Comparison of ENCODE assay signal across 14 cellular contexts in the genomic region with DNA sequence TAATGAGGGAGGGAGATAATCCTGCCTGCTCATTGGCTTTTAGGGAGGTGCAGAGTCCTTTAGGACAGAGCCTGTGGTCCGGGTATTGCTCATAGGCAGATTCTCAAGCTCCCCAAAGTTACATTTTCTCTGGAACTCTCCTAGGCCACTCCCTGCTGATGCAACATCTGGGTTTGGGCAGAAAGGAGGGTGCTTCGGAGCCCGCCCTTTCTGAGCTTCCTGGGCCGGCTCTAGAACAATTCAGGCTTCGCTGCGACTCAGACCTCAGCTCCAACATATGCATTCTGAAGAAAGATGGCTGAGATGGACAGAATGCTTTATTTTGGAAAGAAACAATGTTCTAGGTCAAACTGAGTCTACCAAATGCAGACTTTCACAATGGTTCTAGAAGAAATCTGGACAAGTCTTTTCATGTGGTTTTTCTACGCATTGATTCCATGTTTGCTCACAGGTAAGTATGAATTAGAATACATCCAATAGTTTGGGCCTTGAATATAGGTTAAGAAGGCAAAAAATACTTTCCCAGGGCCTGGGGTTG. TPM values are rescaled to one million over a fixed set of nuclear protein-coding genes. Genes with fewer than 3 reads are reported as not detected.
A peak's percentile ranks its signal among the peaks of the same experiment; 100 is the strongest.
DNase-seq lines count a peak whose midpoint lies in the region; ATAC-seq and TF ChIP-seq lines count a peak whose summit lies in the region.
"Had no signal": no experiment of that assay in that cellular context is flagged by ENCODE, and none has a peak within 500 bp of the region (broad histone marks: within the 10 kb centered on the region; RNA-seq: fewer than 3 reads in every experiment).

IL20RB (plus strand) TSS at position 233 of the 538 bp plus-strand sequence; CDS start at position 364, 131 bp downstream.

- no peak within 1 kb of the TSS for H3K9ac ChIP-seq in HUES48 (ENCODE audit: low read depth, low read length)

- H3K4me1 ChIP-seq in HUES48 (ENCODE audit: control insufficient read depth, insufficient read depth, low read length) = peaks cover 6% of the 10 kb centered on the region; the same call in 1 of the 2 replicates
- H3K4me1 ChIP-seq: psoas muscle, testis had no signal

- no peak for TF ChIP-seq CTCF in BJ (IDR thresholded peaks at IDR 0.05; ENCODE audit: insufficient read depth, low read depth, low read length)
- no peak for TF ChIP-seq CTCF in lower leg skin (IDR thresholded peaks at IDR 0.05)

- H3K27ac ChIP-seq in HUES48 (ENCODE audit: low read depth, low read length) = peak within 1 kb of the TSS; percentile 36
- H3K27ac ChIP-seq: brain microvascular endothelial cell, psoas muscle, testis had no signal

- POLR2A ChIA-PET in BJ (lab: Charles Lee) = interaction anchor here (0.8 kb wide), 1 partner anchor 24 kb away, joined by 3 read pairs; no protein-coding TSS in a partner anchor

- no peak for ATAC-seq in GM21723 (IDR thresholded peaks at IDR 0.05; ENCODE audit: unreplicated experiment)

- CTCF ChIA-PET in BJ (lab: Yijun Ruan, JAX) = interaction anchor here (0.6 to 2.5 kb wide), 3 partner anchors 7 to 205 kb away, joined by 3 to 9 read pairs (median 4); partner anchors contain the start of gene STAG1

- no peaks in the 10 kb centered on the region for H3K9me3 ChIP-seq in HUES48 (ENCODE audit: control insufficient read depth, insufficient read depth, low read length)
- H3K9me3 ChIP-seq: psoas muscle, testis had no signal

- intact Hi-C loops in lower leg skin (cut with DNase I; ENCODE audit: low total_unique reads) = no loop called here

- TF ChIP-seq POLR2A in lower leg skin (IDR thresholded peaks at IDR 0.05) = no peak

- H3K4me3 ChIP-seq in BJ (ENCODE audit: low read depth, low read length) (no peak within 1 kb of the TSS), HUES48 (ENCODE audit: low read depth, low read length) (no peak within 1 kb of the TSS), lower leg skin (ENCODE audit: low read depth, poor library complexity, severe bottlenecking) (peak within 1 kb of the TSS; percentile 0)
- H3K4me3 ChIP-seq: psoas muscle, testis had no signal

- DNase-seq in BJ (ENCODE audit: low read depth) = peak; percentile 21
- peak; percentile 75 for DNase-seq in dedifferentiated amniotic fluid mesenchymal stem cell (ENCODE audit: extremely low spot score)
- DNase-seq in lower leg skin (ENCODE audit: low spot score in 2 of 2) = peak; percentile 69 to 92
- DNase-seq in superior temporal gyrus (ENCODE audit: extremely low spot score) = no peak
- DNase-seq in NCI-H345 treated with DMSO at 0.1 percent for 48 hours (lab: John Stamatoyannopoulos, UW; ENCODE audit: unreplicated experiment) = no peak
- DNase-seq in DMS53 (lab: John Stamatoyannopoulos, UW) = no peak
- DNase-seq: activated T-cell treated with anti-CD3 and anti-CD28 coated beads for 4 hours, brain microvascular endothelial cell, glutamatergic neuron, NCI-H2081, testis had no signal

- no peaks in the 10 kb centered on the region for H3K36me3 ChIP-seq in BJ (ENCODE audit: control insufficient read depth, insufficient read depth, low read length)
- no peaks in the 10 kb centered on the region for H3K36me3 ChIP-seq in HUES48 (ENCODE audit: control insufficient read depth, insufficient read depth, low read length)
- H3K36me3 ChIP-seq: brain microvascular endothelial cell had no signal

- no peaks in the 10 kb centered on the region for H3K27me3 ChIP-seq in BJ (ENCODE audit: control insufficient read depth, insufficient read depth, low read length)
- no peaks in the 10 kb centered on the region for H3K27me3 ChIP-seq in HUES48 (ENCODE audit: control insufficient read depth, insufficient read depth, low read length)
- H3K27me3 ChIP-seq: brain microvascular endothelial cell, testis had no signal

- WGBS in lower leg skin, 2 donors = 35 to 49% methylated on average over 7 of the region's 7 CpGs

RNA-seq across cellular contexts. Expression of gene IL20RB, which starts in this region (rescaled TPM):
- 3.2 and 4.0 TPM in 2 replicates for polyA plus RNA-seq in BJ (2011; rRNA removed)
- 3.2 and 3.6 TPM in 2 replicates for polyA minus RNA-seq in BJ (2011; rRNA and poly(A)+ RNA removed)
- 100 to 1,000 TPM; 257 to 288 (median 273) TPM for total RNA-seq in lower leg skin

Comparison
In these comparisons a context has a peak if more than half of its experiments do, and no peak if none do; other contexts are left out.
1. DNase-seq: peak in BJ (single experiment), dedifferentiated amniotic fluid mesenchymal stem cell (single experiment) and lower leg skin (2 of 2); none in superior temporal gyrus (single experiment), NCI-H345 treated with DMSO at 0.1 percent for 48 hours (single experiment) and DMS53 (single experiment).